Comparison of ENCODE assay signal across 11 cellular contexts in the genomic region with DNA sequence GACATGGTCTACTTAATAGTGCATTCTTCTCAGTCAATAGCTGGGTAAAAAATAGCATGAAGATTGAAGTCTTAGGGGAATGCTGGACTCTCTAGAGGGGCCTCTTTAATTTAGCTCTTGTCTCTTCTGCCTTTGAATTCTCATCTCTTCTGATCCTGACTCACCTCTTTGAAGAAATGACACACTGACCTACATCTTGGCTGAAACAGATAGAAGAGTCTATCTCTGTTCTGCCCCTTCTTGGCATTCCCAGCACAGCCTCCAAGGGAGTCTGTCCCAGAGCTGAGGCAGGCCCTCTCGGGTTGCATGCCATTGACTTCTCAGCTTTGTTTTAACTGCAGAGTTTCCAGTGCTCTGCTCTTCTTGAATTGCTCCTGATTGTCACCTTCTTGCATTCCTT. TPM values are rescaled to one million over a fixed set of nuclear protein-coding genes. Genes with fewer than 3 reads are reported as not detected.
DNase-seq lines count a peak whose midpoint lies in the region; ATAC-seq and TF ChIP-seq lines count a peak whose summit lies in the region.
"Had no signal": no experiment of that assay in that cellular context is flagged by ENCODE, and none has a peak within 500 bp of the region (broad histone marks: within the 10 kb centered on the region; RNA-seq: fewer than 3 reads in every experiment).

No MANE protein-coding gene starts in this region.

- no peaks in the 10 kb centered on the region for H3K9me3 Mint-ChIP-seq in CD8-positive, alpha-beta memory T cell
- no peaks in the 10 kb centered on the region for H3K9me3 Mint-ChIP-seq in dendritic cell treated with granulocyte-macrophage colony-stimulating factor and Interleukin-4, amounts not matched to agents 40 ng/mL and 50 ng/mL, for 4 days

- H3K4me1 ChIP-seq in CD8-positive, alpha-beta memory T cell (ENCODE audit: insufficient read depth, low read length): peaks cover 43% of the 10 kb centered on the region
- H3K4me1 ChIP-seq in neutrophil (ENCODE audit: control insufficient read depth in 1 of 2, insufficient read depth in 1 of 2, low read depth in 1 of 2, low read length in 1 of 2): peaks cover 89 to 98% of the 10 kb centered on the region in 2 experiments

- no peak for DNase-seq in CD8-positive, alpha-beta memory T cell
- DNase-seq in M059J (ENCODE audit: low read depth): peak; percentile 45
- no peak for DNase-seq in GM13977 (ENCODE audit: low spot score)
- no peak for DNase-seq in stimulated activated naive CD4-positive, alpha-beta T cell treated with Interleukin-2 at 50 U/mL for 16 hours (lab: John Stamatoyannopoulos, UW)
- DNase-seq: Calu3, right cardiac atrium had no signal

- no peaks in the 10 kb centered on the region for H3K27me3 Mint-ChIP-seq in CD8-positive, alpha-beta memory T cell
- H3K27me3 Mint-ChIP-seq in dendritic cell treated with granulocyte-macrophage colony-stimulating factor and Interleukin-4, amounts not matched to agents 40 ng/mL and 50 ng/mL, for 4 days: no peaks in the 10 kb centered on the region

- peak overlapping the region in 2 of 7 donors; percentile 0 to 48 for H3K4me3 Mint-ChIP-seq in CD8-positive, alpha-beta memory T cell
- no peak overlapping the region for H3K4me3 Mint-ChIP-seq in dendritic cell treated with granulocyte-macrophage colony-stimulating factor and Interleukin-4, amounts not matched to agents 40 ng/mL and 50 ng/mL, for 4 days

- peaks cover 0 to 35% (median 7%) of the 10 kb centered on the region in 3 donors for H3K36me3 Mint-ChIP-seq in CD8-positive, alpha-beta memory T cell
- H3K36me3 Mint-ChIP-seq in dendritic cell treated with granulocyte-macrophage colony-stimulating factor and Interleukin-4, amounts not matched to agents 40 ng/mL and 50 ng/mL, for 4 days (ENCODE audit: low read depth): peaks cover 64% of the 10 kb centered on the region

- POLR2A ChIA-PET in CD8-positive, alpha-beta memory T cell (lab: Charles Lee): no interaction called here

- H3K36me3 ChIP-seq in CD8-positive, alpha-beta memory T cell (ENCODE audit: insufficient read depth, low read length): no peaks in the 10 kb centered on the region
- no peaks in the 10 kb centered on the region for H3K36me3 ChIP-seq in neutrophil

- peak overlapping the region in 5 of 8 donors; percentile 13 to 92 (median 52) for H3K27ac Mint-ChIP-seq in CD8-positive, alpha-beta memory T cell
- peak overlapping the region; percentile 78 for H3K27ac Mint-ChIP-seq in dendritic cell treated with granulocyte-macrophage colony-stimulating factor and Interleukin-4, amounts not matched to agents 40 ng/mL and 50 ng/mL, for 4 days

- intact Hi-C loops in dendritic cell treated with granulocyte-macrophage colony-stimulating factor and Interleukin-4, amounts not matched to agents 40 ng/mL and 50 ng/mL, for 4 days (cut with micrococcal nuclease): no loop called here

- no peak overlapping the region for H3K27ac ChIP-seq in CD8-positive, alpha-beta memory T cell (ENCODE audit: low read depth, low read length)
- peak overlapping the region; percentile 95 for H3K27ac ChIP-seq in neutrophil

- ATAC-seq in HG02938 (IDR thresholded peaks at IDR 0.05; ENCODE audit: unreplicated experiment) (no peak), HG03460 (IDR thresholded peaks at IDR 0.05; ENCODE audit: unreplicated experiment) (no peak)
- ATAC-seq: right cardiac atrium had no signal

- H3K4me3 ChIP-seq in CD8-positive, alpha-beta memory T cell (ENCODE audit: low read length): no peak overlapping the region
- peak overlapping the region in 1 of 2 experiments; percentile 58 for H3K4me3 ChIP-seq in neutrophil (ENCODE audit: low read depth in 1 of 2, low read length in 1 of 2)
- H3K4me3 ChIP-seq: lung had no signal

- H3K27me3 ChIP-seq in CD8-positive, alpha-beta memory T cell (ENCODE audit: insufficient read depth, low read length, poor library complexity, severe bottlenecking): no peaks in the 10 kb centered on the region
- no peaks in the 10 kb centered on the region for H3K27me3 ChIP-seq in neutrophil

- TF ChIP-seq CTCF in neutrophil (IDR thresholded peaks at IDR 0.05) (no peak), GM13977 (IDR thresholded peaks at IDR 0.05; ENCODE audit: extremely low read depth, insufficient read depth, missing control alignments) (no peak)

- CTCF ChIA-PET in CD8-positive, alpha-beta memory T cell (lab: Charles Lee): interaction anchor here (1.1 kb wide), 2 partner anchors 10 to 23 kb away, joined by 3 read pairs; no protein-coding TSS in a partner anchor

- in situ Hi-C loops in GM13977 (cut with MboI; ENCODE audit: low pct_unique_long_range_greater_than_20kb, low sequenced_read_pairs, unreplicated experiment): no loop called here

- peaks cover 59 to 77% (median 72%) of the 10 kb centered on the region in 3 donors for H3K4me1 Mint-ChIP-seq in CD8-positive, alpha-beta memory T cell
- H3K4me1 Mint-ChIP-seq in dendritic cell treated with granulocyte-macrophage colony-stimulating factor and Interleukin-4, amounts not matched to agents 40 ng/mL and 50 ng/mL, for 4 days (ENCODE audit: low read depth): peaks cover 83% of the 10 kb centered on the region

- no peaks in the 10 kb centered on the region for H3K9me3 ChIP-seq in CD8-positive, alpha-beta memory T cell (ENCODE audit: low read length)
- no peaks in the 10 kb centered on the region for H3K9me3 ChIP-seq in neutrophil

RNA-seq across cellular contexts. Expression of a gene that starts 55.7 kb away (rescaled TPM):
- 10 to 100 TPM; 25.1 to 25.6 TPM for total RNA-seq in CD8-positive, alpha-beta memory T cell
- 16.0 TPM for polyA plus RNA-seq in CD8-positive, alpha-beta memory T cell
- 32.7 and 54.8 TPM in 2 replicates for total RNA-seq in M059J (2014; rRNA removed; shearing (Covaris generic))
